ENCODE assay signal across 28 cellular contexts in genomic region chr13:60334310-60334709, GRCh38.
"Had no signal": no experiment of that assay in that cellular context is flagged by ENCODE, and none has a peak within 500 bp of the region (broad histone marks: within the 10 kb centered on the region; RNA-seq: fewer than 3 reads in every experiment).

No MANE protein-coding gene starts in this region.

- H3K4me3 ChIP-seq: colonic mucosa, esophagus squamous epithelium, gastrocnemius medialis, hepatocyte, left lung, lung, mucosa of descending colon had no signal

- H3K27ac ChIP-seq: colonic mucosa, epithelial cell of prostate, esophagus squamous epithelium, gastrocnemius medialis, hepatocyte, left lung had no signal

- H2AFZ ChIP-seq: hepatocyte had no signal

- H3K4me1 ChIP-seq: colonic mucosa, esophagus squamous epithelium, gastrocnemius medialis, left lung had no signal

- H3K9me3 Mint-ChIP-seq: dendritic cell treated with granulocyte-macrophage colony-stimulating factor and Interleukin-4, amounts not matched to agents 40 ng/mL and 50 ng/mL, for 4 days; effector memory CD8-positive, alpha-beta T cell had no signal

- H3K9me3 ChIP-seq: colonic mucosa, esophagus squamous epithelium, gastrocnemius medialis, left lung, mucosa of descending colon had no signal

- H3K79me2 ChIP-seq: hepatocyte had no signal

- FAIRE-seq: kidney had no signal

- DNase-seq: colonic mucosa; cortex of kidney; effector CD8-positive, alpha-beta T cell; effector memory CD8-positive, alpha-beta T cell; erythroblast; esophagus squamous epithelium; foreskin fibroblast; foreskin melanocyte; gastrocnemius medialis; glutamatergic neuron; head of caudate nucleus; hypothalamus; immature natural killer cell; islet precursor cell; kidney; kidney glomerular epithelial cell; left lung; left ventricle myocardium superior; mammary epithelial cell; mucosa of descending colon; naive B cell had no signal

- H3K4me1 Mint-ChIP-seq: memory B cell, naive B cell had no signal

- H3K4me3 Mint-ChIP-seq: dendritic cell treated with granulocyte-macrophage colony-stimulating factor and Interleukin-4, amounts not matched to agents 40 ng/mL and 50 ng/mL, for 4 days; effector memory CD8-positive, alpha-beta T cell; immature natural killer cell; memory B cell; mesothelial cell of epicardium; naive B cell had no signal

- H3K27me3 ChIP-seq: colonic mucosa, gastrocnemius medialis, hepatocyte, left lung had no signal

- H3K27ac Mint-ChIP-seq: dendritic cell treated with granulocyte-macrophage colony-stimulating factor and Interleukin-4, amounts not matched to agents 40 ng/mL and 50 ng/mL, for 4 days; effector memory CD8-positive, alpha-beta T cell; immature natural killer cell; memory B cell; mesothelial cell of epicardium; naive B cell had no signal

- H3K36me3 Mint-ChIP-seq: immature natural killer cell, memory B cell, naive B cell had no signal

- H3K36me3 ChIP-seq: colonic mucosa, esophagus squamous epithelium, gastrocnemius medialis, left lung had no signal

- H3K4me2 ChIP-seq: hepatocyte had no signal

- ATAC-seq: effector memory CD8-positive, alpha-beta T cell; esophagus mucosa; gastrocnemius medialis; left lung; left ventricle myocardium superior; mucosa of descending colon had no signal
